ENCODE assay signal across 9 cellular contexts in genomic region chr18:57859314-57859713, GRCh38. TPM values are rescaled to one million over a fixed set of nuclear protein-coding genes. Genes with fewer than 3 reads are reported as not detected.
DNase-seq lines count a peak whose midpoint lies in the region; ATAC-seq and TF ChIP-seq lines count a peak whose summit lies in the region.
"Had no signal": no experiment of that assay in that cellular context is flagged by ENCODE, and none has a peak within 500 bp of the region (broad histone marks: within the 10 kb centered on the region; RNA-seq: fewer than 3 reads in every experiment).

No MANE protein-coding gene starts in this region.

- no peaks in the 10 kb centered on the region for H3K27me3 Mint-ChIP-seq in neural progenitor cell (ENCODE audit: insufficient read depth, low read depth)

- H2AFZ ChIP-seq in neural progenitor cell (replicated peaks): no peak overlapping the region

- H3K36me3 Mint-ChIP-seq in neural progenitor cell: no peaks in the 10 kb centered on the region

- H3K9me3 Mint-ChIP-seq in neural progenitor cell: no peaks in the 10 kb centered on the region
- H3K9me3 Mint-ChIP-seq: T-helper 1 cell treated with Interleukin-12 subunit alpha and Interleukin-12 subunit beta and Interleukin-4 antibody, amounts not matched to agents 30 μg/mL and 1 μg/mL, for 36 hours had no signal

- DNase-seq in EH (ENCODE audit: low read depth) (peak; percentile 34), LHCN-M2 (ENCODE audit: low read depth) (peak; percentile 47), astrocyte of the hippocampus (ENCODE audit: low read depth, low spot score) (peak; percentile 10), neural progenitor cell (ENCODE audit: low spot score) (peak; percentile 14), NCI-H187 (lab: John Stamatoyannopoulos, UW) (no peak), omental fat pad (ENCODE audit: low spot score) (no peak)

- H3K9ac ChIP-seq in neural progenitor cell: no peak overlapping the region

- no peak overlapping the region for H3K4me3 Mint-ChIP-seq in neural progenitor cell
- H3K4me3 Mint-ChIP-seq: T-helper 1 cell treated with Interleukin-12 subunit alpha and Interleukin-12 subunit beta and Interleukin-4 antibody, amounts not matched to agents 30 μg/mL and 1 μg/mL, for 36 hours had no signal

- H4K20me1 ChIP-seq in neural progenitor cell (ENCODE audit: low read depth): no peaks in the 10 kb centered on the region

- no peaks in the 10 kb centered on the region for H3F3A ChIP-seq in neural progenitor cell (ENCODE audit: low read depth)

- TF ChIP-seq CTCF in neural progenitor cell (IDR thresholded peaks at IDR 0.05): peak; percentile 48
- TF ChIP-seq CTCF in omental fat pad (IDR thresholded peaks at IDR 0.05): no peak

- H3K4me1 ChIP-seq in neural progenitor cell: peaks cover 6% of the 10 kb centered on the region

- no peaks in the 10 kb centered on the region for H3K36me3 ChIP-seq in neural progenitor cell

- no peak overlapping the region for H3K27ac Mint-ChIP-seq in neural progenitor cell
- H3K27ac Mint-ChIP-seq: T-helper 1 cell treated with Interleukin-12 subunit alpha and Interleukin-12 subunit beta and Interleukin-4 antibody, amounts not matched to agents 30 μg/mL and 1 μg/mL, for 36 hours had no signal

- H3K9me3 ChIP-seq in neural progenitor cell (ENCODE audit: low read depth): no peaks in the 10 kb centered on the region

- H3K4me3 ChIP-seq in neural progenitor cell: no peak overlapping the region

- H3K4me1 Mint-ChIP-seq in neural progenitor cell: no peaks in the 10 kb centered on the region

- no peaks in the 10 kb centered on the region for H3K79me2 ChIP-seq in neural progenitor cell (ENCODE audit: low read depth)

- no peaks in the 10 kb centered on the region for H3K27me3 ChIP-seq in neural progenitor cell

- H3K4me2 ChIP-seq in neural progenitor cell: no peak overlapping the region

- ATAC-seq in GM19395 (IDR thresholded peaks at IDR 0.05; ENCODE audit: unreplicated experiment): peak; percentile 73
- no peak for ATAC-seq in GM19463 (IDR thresholded peaks at IDR 0.05; ENCODE audit: unreplicated experiment)
- ATAC-seq in omental fat pad (ENCODE audit: low FRiP score): no peak

- H3K27ac ChIP-seq in neural progenitor cell: no peak overlapping the region

RNA-seq across cellular contexts. Expression of gene ATP8B1, which starts 56.2 kb away (rescaled TPM):
- total RNA-seq in LHCN-M2 (2014; rRNA removed): 5.6 and 8.5 TPM in 2 replicates
- 17.4 TPM for polyA plus RNA-seq in LHCN-M2 (2012)
- 0.03 and 0.15 TPM in 2 replicates for total RNA-seq in neural progenitor cell (ENCODE audit: low replicate concordance)
- 10 to 100 TPM in 1 of 4 donors, 1 to 10 TPM in 3; 6.3 to 21.8 (median 7.9) TPM for total RNA-seq in omental fat pad

Comparison
In these comparisons a context has a peak if more than half of its experiments do, and no peak if none do; other contexts are left out.
1. DNase-seq: peak in EH (single experiment), LHCN-M2 (single experiment), astrocyte of the hippocampus (single experiment) and neural progenitor cell (single experiment); none in NCI-H187 (0 of 2) and omental fat pad (single experiment).